ENCODE assay signal across 8 cellular contexts in the genomic region with DNA sequence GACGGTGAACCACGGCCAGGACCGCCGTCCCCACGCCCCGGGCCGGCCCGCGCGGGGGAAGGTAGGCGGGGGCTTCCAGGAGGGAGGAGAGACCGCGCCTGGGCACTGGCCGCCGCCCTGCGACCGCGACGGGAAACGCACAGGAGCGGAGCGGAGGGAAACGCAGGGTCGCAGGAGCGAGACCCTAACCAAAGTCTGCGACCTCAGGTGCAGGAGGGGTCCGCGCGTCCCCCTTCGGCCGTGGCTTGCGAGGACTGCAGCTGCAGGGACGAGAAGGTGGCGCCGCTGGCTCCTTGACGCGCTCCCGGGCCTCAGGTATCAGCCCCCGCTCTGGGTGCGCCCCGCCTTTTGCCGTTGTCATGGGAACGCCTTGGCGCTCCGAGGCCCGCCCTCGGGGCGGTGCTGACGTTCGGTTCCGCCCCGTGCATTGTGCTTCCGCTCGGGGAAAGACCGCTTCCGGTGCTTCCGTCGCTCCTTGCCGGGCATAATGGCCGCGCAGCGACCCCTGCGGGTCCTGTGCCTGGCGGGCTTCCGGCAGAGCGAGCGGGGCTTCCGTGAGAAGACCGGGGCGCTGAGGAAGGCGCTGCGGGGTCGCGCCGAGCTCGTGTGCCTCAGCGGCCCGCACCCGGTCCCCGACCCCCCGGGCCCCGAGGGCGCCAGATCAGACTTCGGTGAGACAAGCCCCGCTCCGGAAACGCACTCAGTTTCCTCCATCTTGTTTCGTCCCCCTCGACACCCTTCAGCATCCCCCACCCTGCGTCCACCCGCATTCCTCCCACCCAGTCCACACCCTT. TPM values are rescaled to one million over a fixed set of nuclear protein-coding genes. Genes with fewer than 3 reads are reported as not detected.
A peak's percentile ranks its signal among the peaks of the same experiment; 100 is the strongest.
DNase-seq lines count a peak whose midpoint lies in the region; TF ChIP-seq lines count a peak whose summit lies in the region.

Gene OVCA2, plus strand, starts transcription at position 462 of the 794 bp plus-strand sequence. Its CDS starts 26 bp downstream, at position 488.

- no peaks in the 10 kb centered on the region for H3K9me2 ChIP-seq in GM23248 (ENCODE audit: insufficient read depth)

- in situ Hi-C loops in GM23248 (cut with MboI): no loop called here

- peaks cover 25% of the 10 kb centered on the region for H3K4me1 ChIP-seq in GM23248 (ENCODE audit: insufficient read depth)
- H3K4me1 ChIP-seq in stomach: peaks cover 25 to 39% (median 28%) of the 10 kb centered on the region in 4 donors

- H2AFZ ChIP-seq in GM23248: peak within 1 kb of the TSS; percentile 69

- intact Hi-C loops in stomach (cut with DNase I; ENCODE audit: low total_unique reads): no loop called here

- WGBS in GM23248 (ENCODE audit: low coverage in 1 of 2, low lambda C conversion rate in 2 of 2, missing lambda C conversion rate in 2 of 2), 2 experiments: 1 to 2% methylated on average over 62 to 65 of the region's 91 CpGs
- WGBS in stomach, 5 donors: 0 to 2% (median 0%) methylated on average over 37 to 91 of the region's 91 CpGs

- H3F3A ChIP-seq in GM23248 (ENCODE audit: insufficient read depth): peaks cover 34% of the 10 kb centered on the region

- peaks cover 35% of the 10 kb centered on the region for H3K4me1 Mint-ChIP-seq in nephron progenitor cell

- peak within 1 kb of the TSS; percentile 89 for H3K4me3 Mint-ChIP-seq in nephron progenitor cell

- peak; percentile 37 for TF ChIP-seq CTCF in LNCAP (IDR thresholded peaks at IDR 0.05)
- TF ChIP-seq CTCF in fibroblast of pulmonary artery (IDR thresholded peaks at IDR 0.05; ENCODE audit: low read length, missing control alignments): peak; percentile 34
- TF ChIP-seq CTCF in nephron progenitor cell (IDR thresholded peaks at IDR 0.05): peak; percentile 30
- peak in 4 of 7 experiments; percentile 22 to 52 (median 36) for TF ChIP-seq CTCF in stomach (IDR thresholded peaks at IDR 0.05)

- TF ChIP-seq EP300 in stomach (IDR thresholded peaks at IDR 0.05): no peak

- H3K9me3 Mint-ChIP-seq in nephron progenitor cell: no peaks in the 10 kb centered on the region

- H3K27me3 ChIP-seq in GM23248 (replicated peaks; ENCODE audit: insufficient read depth): no peaks in the 10 kb centered on the region
- no peaks in the 10 kb centered on the region for H3K27me3 ChIP-seq in stomach

- peak within 1 kb of the TSS; percentile 92 for H3K9ac ChIP-seq in GM23248

- peak within 1 kb of the TSS; percentile 89 for H3K4me3 ChIP-seq in GM23248
- peak within 1 kb of the TSS; percentile 94 for H3K4me3 ChIP-seq in fibroblast of pulmonary artery (replicated peaks; ENCODE audit: low read depth, low read length)
- H3K4me3 ChIP-seq in stomach: peak within 1 kb of the TSS; percentile 71 to 86 (median 76)

- H3K36me3 ChIP-seq in GM23248 (ENCODE audit: low read depth) (peaks cover 7% of the 10 kb centered on the region; the same call in 1 of the 2 replicates), stomach (peaks cover 21 to 55% (median 49%) of the 10 kb centered on the region in 4 donors)

- H4K20me1 ChIP-seq in GM23248 (ENCODE audit: insufficient read depth): no peaks in the 10 kb centered on the region

- no peaks in the 10 kb centered on the region for H3K9me3 ChIP-seq in GM23248 (ENCODE audit: low read depth)
- H3K9me3 ChIP-seq in stomach: no peaks in the 10 kb centered on the region

- TF ChIP-seq POLR2A in Raji (IDR thresholded peaks at IDR 0.05; ENCODE audit: insufficient read depth, low read depth, low read length) (peak; percentile 69), stomach (IDR thresholded peaks at IDR 0.05) (no peak)

- H3K27me3 Mint-ChIP-seq in nephron progenitor cell (ENCODE audit: low read depth, poor library complexity): peaks cover 15% of the 10 kb centered on the region

- H3K27ac ChIP-seq in GM23248 (peak within 1 kb of the TSS; percentile 85), stomach (peak within 1 kb of the TSS; percentile 88 to 96 (median 94))

- peak within 1 kb of the TSS; percentile 95 for H3K4me2 ChIP-seq in GM23248 (ENCODE audit: unreplicated experiment)

- peak within 1 kb of the TSS; percentile 66 for H3K27ac Mint-ChIP-seq in nephron progenitor cell

- H3K36me3 Mint-ChIP-seq in nephron progenitor cell (ENCODE audit: low read depth): peaks cover 27% of the 10 kb centered on the region

- H3K79me2 ChIP-seq in GM23248 (ENCODE audit: insufficient read depth): peaks cover 30% of the 10 kb centered on the region

- DNase-seq in EL (peak; percentile 95), GM23248 (peak; percentile 99), fibroblast of pulmonary artery (ENCODE audit: low read depth) (peak; percentile 95), nephron progenitor cell (peak; percentile 97), stomach (peak; percentile 97)
- peak; percentile 96 for DNase-seq in activated T-helper 9 cell treated with anti-CD3 and anti-CD28 coated beads, Interleukin-2, amount 50 U/mL, for 16 hours (ENCODE audit: low read depth)

RNA-seq across cellular contexts. Expression of gene OVCA2, which starts in this region (rescaled TPM):
- total RNA-seq in GM23248 (2014; rRNA removed; shearing (Covaris generic)): 67.3 and 92.0 TPM in 2 replicates
- polyA plus RNA-seq in GM23248 (2016; fragmentation: Nextera tagmentation; extraction: Ambion mirVana) (63.5 and 66.1 TPM in 2 replicates), stomach (10 to 100 TPM; 60.3 to 83.4 (median 66.7) TPM)
- 10 to 100 TPM in 3 of 5 donors, 1 to 10 TPM in 1, not detected in 1; 3.1 to 31.9 (median 17.3) TPM for total RNA-seq in stomach

Comparison
In these comparisons a context has a peak if more than half of its experiments do, and no peak if none do; other contexts are left out.
1. Peak in every context shown above with its lines: DNase-seq, H3K4me3 ChIP-seq and H3K27ac ChIP-seq.